ENCODE assay signal across 9 cellular contexts in genomic region chr20:62239278-62239879, GRCh38. TPM values are rescaled to one million over a fixed set of nuclear protein-coding genes. Genes with fewer than 3 reads are reported as not detected.
DNase-seq lines count a peak whose midpoint lies in the region; ATAC-seq, FAIRE-seq and TF ChIP-seq lines count a peak whose summit lies in the region.
"Had no signal": no experiment of that assay in that cellular context is flagged by ENCODE, and none has a peak within 500 bp of the region (broad histone marks: within the 10 kb centered on the region; RNA-seq: fewer than 3 reads in every experiment).

No MANE protein-coding gene starts in this region.

- ATAC-seq in HG03039 (IDR thresholded peaks at IDR 0.05; ENCODE audit: unreplicated experiment) = no peak

- H3K79me2 ChIP-seq in PC-9 (ENCODE audit: low read depth) = peaks cover 56% of the 10 kb centered on the region

- no peak for TF ChIP-seq POLR2A in ovary (IDR thresholded peaks at IDR 0.05)

- DNase-seq in Caco-2 (no peak), PC-9 (no peak), epithelial cell of proximal tubule (ENCODE audit: low read depth) (no peak), ovary (peak in 1 of 5 donors; percentile 20), RCC 7860 (ENCODE audit: low spot score) (no peak), NCI-H187 treated with DMSO at 0.1 percent for 48 hours (lab: John Stamatoyannopoulos, UW) (no peak)
- DNase-seq in stimulated activated CD4-positive, alpha-beta T cell treated with anti-CD3 and anti-CD28 coated beads, Interleukin-4, amount 100 ng/mL, for 1 hour = no peak
- DNase-seq: activated CD4-positive, alpha-beta T cell treated with anti-CD3 and anti-CD28 coated beads for 4 hours had no signal

- peak overlapping the region; percentile 96 for H3K4me2 ChIP-seq in PC-9

- peaks cover 7% of the 10 kb centered on the region for H3K4me1 Mint-ChIP-seq in Caco-2 (ENCODE audit: low read depth, unreplicated experiment)

- BruUV-seq in Caco-2 (replicated peaks; lab: Mats Ljungman, UMichigan) (no TSS peak), PC-9 (replicated peaks; lab: Mats Ljungman, UMichigan) (TSS peak; percentile 50)

- peak overlapping the region; percentile 41 for H3K27ac ChIP-seq in PC-9
- H3K27ac ChIP-seq in ovary = peak overlapping the region; percentile 59 to 62

- intact Hi-C loops in Caco-2 (cut with micrococcal nuclease; ENCODE audit: unreplicated experiment) (loop anchor here (2.0 to 5.0 kb wide), 3 partner anchors 57 to 128 kb away; partner anchors contain the start of genes LAMA5, MTG2, PSMA7 and SS18L1), PC-9 (cut with micrococcal nuclease; ENCODE audit: unreplicated experiment) (loop anchor here (2.0 kb wide), 3 partner anchors 27 to 127 kb away; partner anchors contain the start of genes LAMA5 and MTG2), ovary (cut with DNase I) (loop anchor here in 1 of 4 donors (5.0 kb wide), 1 partner anchor 148 kb away; the partner anchor contains the start of gene RPS21)

- H4K20me1 ChIP-seq in PC-9 (ENCODE audit: insufficient read depth) = peaks cover 55% of the 10 kb centered on the region

- CTCF ChIA-PET in Caco-2 (lab: Charles Lee) = interaction anchor here (0.5 kb wide), 1 partner anchor 79 kb away, joined by 4 read pairs; no protein-coding TSS in a partner anchor
- CTCF ChIA-PET in PC-9 (lab: Charles Lee) = no interaction called here

- 34 to 35% (median 34%) methylated on average over 23 of the region's 23 CpGs for WGBS in ovary, 3 donors

- TF ChIP-seq CTCF in Caco-2 (IDR thresholded peaks at IDR 0.05; ENCODE audit: insufficient read depth in 1 of 2, low read depth in 1 of 2, low read length in 1 of 2, severe bottlenecking in 1 of 2, unreplicated experiment in 1 of 2) (no peak), PC-9 (conservative IDR thresholded peaks at IDR 0.05) (no peak), epithelial cell of proximal tubule (conservative IDR thresholded peaks at IDR 0.05; ENCODE audit: low read depth, low read length) (no peak), ovary (IDR thresholded peaks at IDR 0.05) (no peak)

- H3K27me3 ChIP-seq in Caco-2 (replicated peaks; ENCODE audit: control insufficient read depth, insufficient read depth, low read length) = no peaks in the 10 kb centered on the region
- no peaks in the 10 kb centered on the region for H3K27me3 ChIP-seq in PC-9 (ENCODE audit: insufficient read depth, low read depth)
- H3K27me3 ChIP-seq in ovary = no peaks in the 10 kb centered on the region

- H3K27ac Mint-ChIP-seq in Caco-2 (ENCODE audit: unreplicated experiment) = peak overlapping the region; percentile 85

- H3K4me3 ChIP-seq in Caco-2 (ENCODE audit: low read depth, low read length) (peak overlapping the region; percentile 89), PC-9 (peak overlapping the region; percentile 90), epithelial cell of proximal tubule (ENCODE audit: low read depth, low read length) (peak overlapping the region; percentile 81), ovary (peak overlapping the region; percentile 62)

- H3K36me3 ChIP-seq in Caco-2 (ENCODE audit: control insufficient read depth, insufficient read depth, low read length) = peaks cover 3% of the 10 kb centered on the region; the same call in 1 of the 2 replicates
- H3K36me3 ChIP-seq in PC-9 (ENCODE audit: low read depth) = peaks cover 24% of the 10 kb centered on the region
- H3K36me3 ChIP-seq in ovary = no peaks in the 10 kb centered on the region

- peak overlapping the region; percentile 40; the same call in 1 of the 2 replicates for H2AFZ ChIP-seq in PC-9

- H3F3A ChIP-seq in PC-9 (ENCODE audit: insufficient read depth, low read depth) = peaks cover 15% of the 10 kb centered on the region

- H3K27me3 Mint-ChIP-seq in Caco-2 (ENCODE audit: insufficient read depth, unreplicated experiment) = no peaks in the 10 kb centered on the region

- no peak for FAIRE-seq in RCC 7860 (lab: Jason Lieb, UNC)

- H3K4me3 Mint-ChIP-seq in Caco-2 (ENCODE audit: unreplicated experiment) = peak overlapping the region; percentile 67

- H3K9me3 ChIP-seq in Caco-2 (no peaks in the 10 kb centered on the region), PC-9 (ENCODE audit: insufficient read depth, low read depth) (no peaks in the 10 kb centered on the region), ovary (no peaks in the 10 kb centered on the region)

- peaks cover 62% of the 10 kb centered on the region for H3K36me3 Mint-ChIP-seq in Caco-2 (ENCODE audit: insufficient read depth, unreplicated experiment)

- TF ChIP-seq EP300 in ovary (IDR thresholded peaks at IDR 0.05) = no peak

- H3K9me2 ChIP-seq in PC-9 (ENCODE audit: insufficient read depth) = no peaks in the 10 kb centered on the region

- H3K9me3 Mint-ChIP-seq in Caco-2 (ENCODE audit: unreplicated experiment) = no peaks in the 10 kb centered on the region

- POLR2A ChIA-PET in Caco-2 (lab: Charles Lee) (no interaction called here), PC-9 (lab: Charles Lee; ENCODE audit: unreplicated experiment) (no interaction called here)

- H3K4me1 ChIP-seq in Caco-2 (peaks cover 11% of the 10 kb centered on the region), PC-9 (replicated peaks; ENCODE audit: insufficient read depth) (peaks cover 30% of the 10 kb centered on the region), ovary (ENCODE audit: insufficient read depth) (peaks cover 16% of the 10 kb centered on the region)

RNA-seq across cellular contexts. Expression of gene OSBPL2, which starts 1.1 kb away (rescaled TPM):
- total RNA-seq in Caco-2 (2022) = 130 and 132 TPM in 2 replicates
- 84.8 and 90.7 TPM in 2 replicates for total RNA-seq in PC-9 (2021)
- 17.1 and 20.6 TPM in 2 replicates for total RNA-seq in epithelial cell of proximal tubule
- total RNA-seq in ovary = 10 to 100 TPM; 17.9 to 42.2 (median 36.6) TPM
- 10 to 100 TPM; 14.2 to 30.1 TPM for polyA plus RNA-seq in ovary

RNA-seq across cellular contexts. Expression of gene HRH3, which starts 19.3 kb away (rescaled TPM):
- total RNA-seq in Caco-2 (2022) (not detected in 2 replicates), PC-9 (2021) (not detected in 2 replicates), epithelial cell of proximal tubule (not detected in 2 replicates), ovary (not detected)
- polyA plus RNA-seq in ovary = not detected

RNA-seq across cellular contexts. Expression of gene MTG2, which starts 56.6 kb away (rescaled TPM):
- total RNA-seq in Caco-2 (2022) (110 and 111 TPM in 2 replicates), PC-9 (2021) (58.1 and 62.5 TPM in 2 replicates), epithelial cell of proximal tubule (14.9 and 23.4 TPM in 2 replicates), ovary (10 to 100 TPM; 16.2 to 36.9 (median 33.3) TPM)
- polyA plus RNA-seq in ovary = 10 to 100 TPM; 12.7 to 35.5 TPM
